In genomic region chr3:15484551-15484950, GRCh38 we compare ENCODE assay signal across 3 cellular contexts. TPM values are rescaled to one million over a fixed set of nuclear protein-coding genes. Genes with fewer than 3 reads are reported as not detected.
"Had no signal": no experiment of that assay in that cellular context is flagged by ENCODE, and none has a peak within 500 bp of the region (broad histone marks: within the 10 kb centered on the region; RNA-seq: fewer than 3 reads in every experiment).

No MANE protein-coding gene starts in this region.

RNA-seq across cellular contexts. Expression of gene COLQ, which starts 37.0 kb away (rescaled TPM):
- total RNA-seq: HT-29, HT1080 had no signal
- polyA plus RNA-seq: IgD-negative memory B cell had no signal
